15 cellular contexts compared by ENCODE assay signal in genomic region chr15:29704950-29705597, GRCh38.
DNase-seq lines count a peak whose midpoint lies in the region; ATAC-seq and TF ChIP-seq lines count a peak whose summit lies in the region.
"Had no signal": no experiment of that assay in that cellular context is flagged by ENCODE, and none has a peak within 500 bp of the region (broad histone marks: within the 10 kb centered on the region; RNA-seq: fewer than 3 reads in every experiment).

No MANE protein-coding gene starts in this region.

- H3K4me1 Mint-ChIP-seq in chondrocyte (ENCODE audit: low read depth) = no peaks in the 10 kb centered on the region
- H3K4me1 Mint-ChIP-seq: CD4-positive, CD25-positive, alpha-beta regulatory T cell had no signal

- no peaks in the 10 kb centered on the region for H3K9me3 Mint-ChIP-seq in chondrocyte (ENCODE audit: low read depth)

- peak overlapping the region; percentile 12 for H3K27ac Mint-ChIP-seq in chondrocyte (ENCODE audit: unreplicated experiment)
- H3K27ac Mint-ChIP-seq: CD4-positive, CD25-positive, alpha-beta regulatory T cell had no signal

- intact Hi-C loops in left lung (cut with DNase I) = no loop called here
- intact Hi-C loops in thyroid gland (cut with DNase I) = no loop called here
- intact Hi-C loops in colonic mucosa (cut with DNase I) = no loop called here

- no peak for TF ChIP-seq POLR2A in thyroid gland (IDR thresholded peaks at IDR 0.05)

- no peak overlapping the region for H3K9ac ChIP-seq in colonic mucosa (ENCODE audit: low read depth in 2 of 2, low read length in 2 of 2)
- H3K9ac ChIP-seq: BLaER1 treated with 17β-estradiol and CSF1 and Interleukin-3, amounts not matched to agents 10 nM and 100 nM had no signal

- peaks cover 39% of the 10 kb centered on the region for H3K36me3 Mint-ChIP-seq in chondrocyte (ENCODE audit: low read depth)
- H3K36me3 Mint-ChIP-seq: CD4-positive, CD25-positive, alpha-beta regulatory T cell had no signal

- peaks cover 0 to 79% of the 10 kb centered on the region in 2 donors for H3K36me3 ChIP-seq in left lung
- peaks cover 40 to 43% of the 10 kb centered on the region in 2 donors for H3K36me3 ChIP-seq in thyroid gland
- peaks cover 9% of the 10 kb centered on the region for H3K36me3 ChIP-seq in colonic mucosa
- H3K36me3 ChIP-seq: BLaER1 treated with 17β-estradiol and CSF1 and Interleukin-3, amounts not matched to agents 10 nM and 100 nM had no signal

- H3K27ac ChIP-seq in left lung (no peak overlapping the region), thyroid gland (peak overlapping the region in 2 of 3 donors; percentile 14 to 27), colonic mucosa (no peak overlapping the region)
- H3K27ac ChIP-seq: 22Rv1; BLaER1 treated with 17β-estradiol and CSF1 and Interleukin-3, amounts not matched to agents 10 nM and 100 nM had no signal

- ATAC-seq in left lung = peak; percentile 19
- ATAC-seq in GM19467 (IDR thresholded peaks at IDR 0.05; ENCODE audit: unreplicated experiment) = no peak
- ATAC-seq: GM12878 had no signal

- H3K4me3 Mint-ChIP-seq in chondrocyte (ENCODE audit: unreplicated experiment) = no peak overlapping the region
- H3K4me3 Mint-ChIP-seq: CD4-positive, CD25-positive, alpha-beta regulatory T cell had no signal

- H3K4me3 ChIP-seq in left lung = no peak overlapping the region
- no peak overlapping the region for H3K4me3 ChIP-seq in thyroid gland (replicated peaks in 1 of 3)
- no peak overlapping the region for H3K4me3 ChIP-seq in colonic mucosa
- H3K4me3 ChIP-seq: BLaER1 treated with 17β-estradiol and CSF1 and Interleukin-3, amounts not matched to agents 10 nM and 100 nM; GM12878; HAP-1 had no signal

- H3K27me3 ChIP-seq in left lung (no peaks in the 10 kb centered on the region), thyroid gland (no peaks in the 10 kb centered on the region), colonic mucosa (no peaks in the 10 kb centered on the region)
- H3K27me3 ChIP-seq: BLaER1 treated with 17β-estradiol and CSF1 and Interleukin-3, amounts not matched to agents 10 nM and 100 nM had no signal

- peak; percentile 82 for DNase-seq in NK-92 treated with Interleukin-12 subunit alpha and Interleukin-12 subunit beta, amount 100 ng/mL, for 24 hours (lab: John Stamatoyannopoulos, UW)
- DNase-seq in NK-92 (lab: John Stamatoyannopoulos, UW; ENCODE audit: unreplicated experiment) (no peak), chondrocyte (ENCODE audit: low spot score) (no peak), left lung (no peak), thyroid gland (peak; percentile 60 to 63), NCI-H1417 treated with DMSO at 0.1 percent for 48 hours (lab: John Stamatoyannopoulos, UW) (no peak), colonic mucosa (no peak)
- DNase-seq: ACHN; CD4-positive, CD25-positive, alpha-beta regulatory T cell; DMS 273 treated with DMSO at 0.1 percent for 48 hours had no signal

- 39 to 46% methylated on average over 5 to 6 of the region's 6 CpGs for WGBS in thyroid gland, 2 donors

- no peaks in the 10 kb centered on the region for H3K9me3 ChIP-seq in left lung
- no peaks in the 10 kb centered on the region for H3K9me3 ChIP-seq in thyroid gland
- no peaks in the 10 kb centered on the region for H3K9me3 ChIP-seq in colonic mucosa
- H3K9me3 ChIP-seq: BLaER1 treated with 17β-estradiol and CSF1 and Interleukin-3, amounts not matched to agents 10 nM and 100 nM; HAP-1 had no signal

- H3K27me3 Mint-ChIP-seq in chondrocyte (ENCODE audit: low read depth) = no peaks in the 10 kb centered on the region

- H3K4me1 ChIP-seq in left lung (no peaks in the 10 kb centered on the region), thyroid gland (peaks cover 8 to 24% of the 10 kb centered on the region in 2 donors), colonic mucosa (no peaks in the 10 kb centered on the region)
- H3K4me1 ChIP-seq: HAP-1 had no signal

- TF ChIP-seq CTCF in chondrocyte (IDR thresholded peaks at IDR 0.05) = no peak
- no peak for TF ChIP-seq CTCF in left lung (IDR thresholded peaks at IDR 0.05)
- no peak for TF ChIP-seq CTCF in thyroid gland (IDR thresholded peaks at IDR 0.05)
- no peak for TF ChIP-seq CTCF in colonic mucosa (IDR thresholded peaks at IDR 0.05)

Comparison
In these comparisons a context has a peak if more than half of its experiments do, and no peak if none do; other contexts are left out.
1. DNase-seq: peak in NK-92 treated with Interleukin-12 subunit alpha and Interleukin-12 subunit beta, amount 100 ng/mL, for 24 hours (single experiment) and thyroid gland (2 of 2); none in NK-92 (single experiment), chondrocyte (single experiment), left lung (0 of 2), NCI-H1417 treated with DMSO at 0.1 percent for 48 hours (single experiment) and colonic mucosa (single experiment).
2. H3K27ac ChIP-seq: peak in thyroid gland (2 of 3); none in left lung (0 of 2) and colonic mucosa (single experiment).